8 cellular contexts compared by ENCODE assay signal in the genomic region with DNA sequence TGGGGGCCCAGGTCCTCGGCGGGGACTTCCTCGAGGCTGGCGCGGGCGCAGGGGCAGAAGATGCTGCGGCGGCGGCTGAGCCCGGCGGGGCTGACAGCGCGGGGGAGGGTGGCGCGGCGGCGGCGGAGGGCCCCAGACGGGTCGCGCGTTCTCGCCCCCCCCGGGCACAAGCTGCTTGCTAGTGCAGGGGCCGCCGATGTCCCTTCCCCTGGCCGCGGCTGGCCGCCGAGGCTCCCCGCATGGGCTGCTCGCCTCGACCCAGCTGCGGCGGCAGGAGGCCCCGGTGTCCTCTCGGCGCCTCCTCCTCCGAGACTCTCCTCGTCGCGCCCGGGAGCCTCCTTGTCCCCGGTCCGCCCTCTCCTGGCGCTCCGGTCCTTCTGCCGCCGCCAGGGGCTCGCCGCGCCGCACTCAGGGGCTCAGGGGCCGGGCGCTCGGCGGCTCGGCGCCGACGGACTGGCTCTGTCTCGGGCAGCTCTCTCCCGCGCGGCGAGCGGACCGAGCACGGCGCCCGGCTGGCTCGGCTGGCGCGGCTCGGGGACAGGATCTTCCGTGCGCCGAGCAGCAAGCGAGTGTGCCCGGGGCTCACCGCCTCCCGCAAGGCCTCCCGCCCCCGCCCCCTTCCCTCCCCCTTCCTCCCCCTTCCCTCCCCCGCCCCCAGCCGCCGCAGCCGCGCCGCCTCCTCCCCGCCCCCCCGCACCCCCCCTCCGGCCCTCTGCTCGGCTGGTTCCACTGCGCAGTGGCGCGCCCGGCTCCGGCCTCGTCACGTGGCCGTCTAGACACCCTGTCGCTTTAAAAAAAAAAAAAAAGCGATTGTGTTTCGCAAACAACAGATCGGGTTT. TPM values are rescaled to one million over a fixed set of nuclear protein-coding genes. Genes with fewer than 3 reads are reported as not detected.
A peak's percentile ranks its signal among the peaks of the same experiment; 100 is the strongest.
DNase-seq lines count a peak whose midpoint lies in the region; ATAC-seq, FAIRE-seq and TF ChIP-seq lines count a peak whose summit lies in the region.

No MANE protein-coding gene starts in this region.

- DNase-seq in GM10248 (ENCODE audit: extremely low spot score) (peak; percentile 87), HEK293T (ENCODE audit: extremely low spot score) (peak; percentile 65), NB4 (ENCODE audit: low read depth) (peak; percentile 90), SKM-1 (lab: John Stamatoyannopoulos, UW; ENCODE audit: unreplicated experiment) (peak; percentile 69), Right ventricle myocardium inferior (ENCODE audit: missing footprints) (peak; percentile 96), pancreas (peak; percentile 88 to 94 (median 90)), upper lobe of right lung (peak; percentile 95)
- DNase-seq in activated naive CD8-positive, alpha-beta T cell treated with anti-CD3 and anti-CD28 coated beads, Interleukin-2, amount 10 ng/mL, durations not matched to agents 7 days and 5 days, result peak; percentile 81

- intact Hi-C loops in Right ventricle myocardium inferior (cut with DNase I) (loop anchor here (2.0 to 5.0 kb wide), 4 partner anchors 23 to 271 kb away; no protein-coding TSS in a partner anchor), pancreas (cut with DNase I) (no loop called here), upper lobe of right lung (cut with DNase I) (no loop called here)

- POLR2A ChIA-PET in GM10248 (lab: Yijun Ruan, JAX) (interaction anchor here (0.6 to 1.5 kb wide), 7 partner anchors 14 to 575 kb away, joined by 3 to 5 read pairs (median 4); a partner anchor contains a TSS), HEK293T (lab: Yijun Ruan, JAX) (interaction anchor here (0.8 to 2.5 kb wide), 12 partner anchors 10 to 256 kb away, joined by 3 to 27 read pairs (median 6); no protein-coding TSS in a partner anchor)
- POLR2A ChIA-PET in activated naive CD8-positive, alpha-beta T cell treated with anti-CD3 and anti-CD28 coated beads, Interleukin-2, amount 10 ng/mL, durations not matched to agents 7 days and 5 days (lab: Charles Lee), result interaction anchor here (0.6 to 5.1 kb wide), 20 partner anchors 11 to 181 kb away, joined by 3 to 35 read pairs (median 3); no protein-coding TSS in a partner anchor

- H3K27me3 ChIP-seq in pancreas (no peaks in the 10 kb centered on the region), upper lobe of right lung (no peaks in the 10 kb centered on the region)

- no peaks in the 10 kb centered on the region for H3K9me3 ChIP-seq in pancreas
- no peaks in the 10 kb centered on the region for H3K9me3 ChIP-seq in upper lobe of right lung

- peaks cover 4 to 19% (median 6%) of the 10 kb centered on the region in 3 donors for H3K4me1 ChIP-seq in pancreas
- H3K4me1 ChIP-seq in upper lobe of right lung, result peaks cover 50% of the 10 kb centered on the region

- CTCF ChIA-PET in GM10248 (lab: Yijun Ruan, JAX) (interaction anchor here (0.8 to 2.1 kb wide), 5 partner anchors 19 to 173 kb away, joined by 3 to 9 read pairs (median 5); no protein-coding TSS in a partner anchor), HEK293T (lab: Yijun Ruan, JAX) (interaction anchor here (0.6 kb wide), 1 partner anchor 11 kb away, joined by 4 read pairs; no protein-coding TSS in a partner anchor)

- no peak for FAIRE-seq in pancreas (lab: Jason Lieb, UNC)

- peaks cover 22% of the 10 kb centered on the region for H3K36me3 Mint-ChIP-seq in activated naive CD8-positive, alpha-beta T cell treated with anti-CD3 and anti-CD28 coated beads, Interleukin-2, amount 10 ng/mL, durations not matched to agents 7 days and 5 days

- peak overlapping the region; percentile 57 for H3K4me3 ChIP-seq in NB4 (ENCODE audit: low read depth, low read length)
- H3K4me3 ChIP-seq in pancreas, result peak overlapping the region; percentile 83 to 95 (median 88)
- H3K4me3 ChIP-seq in upper lobe of right lung, result peak overlapping the region; percentile 83

- H3K27me3 Mint-ChIP-seq in activated naive CD8-positive, alpha-beta T cell treated with anti-CD3 and anti-CD28 coated beads, Interleukin-2, amount 10 ng/mL, durations not matched to agents 7 days and 5 days, result peaks cover 8% of the 10 kb centered on the region

- peak; percentile 51 for ATAC-seq in activated naive CD8-positive, alpha-beta T cell treated with anti-CD3 and anti-CD28 coated beads, Interleukin-2, amount 10 ng/mL, durations not matched to agents 7 days and 5 days (ENCODE audit: low read depth)
- ATAC-seq in Right ventricle myocardium inferior (peak; percentile 81), pancreas (peak; percentile 67 to 81 (median 76)), upper lobe of right lung (peak; percentile 73)

- peaks cover 20% of the 10 kb centered on the region for H3K4me1 Mint-ChIP-seq in activated naive CD8-positive, alpha-beta T cell treated with anti-CD3 and anti-CD28 coated beads, Interleukin-2, amount 10 ng/mL, durations not matched to agents 7 days and 5 days

- TF ChIP-seq CTCF in GM10248 (IDR thresholded peaks at IDR 0.05; ENCODE audit: control extremely low read depth, extremely low read depth, low read depth, missing control alignments) (peak; percentile 21), NB4 (IDR thresholded peaks at IDR 0.05; ENCODE audit: low read depth, low read length) (no peak), pancreas (IDR thresholded peaks at IDR 0.05) (peak in 1 of 4 donors; percentile 10), upper lobe of right lung (IDR thresholded peaks at IDR 0.05) (no peak)

- peak overlapping the region; percentile 97 for H3K4me3 Mint-ChIP-seq in activated naive CD8-positive, alpha-beta T cell treated with anti-CD3 and anti-CD28 coated beads, Interleukin-2, amount 10 ng/mL, durations not matched to agents 7 days and 5 days

- no peaks in the 10 kb centered on the region for H3K9me3 Mint-ChIP-seq in activated naive CD8-positive, alpha-beta T cell treated with anti-CD3 and anti-CD28 coated beads, Interleukin-2, amount 10 ng/mL, durations not matched to agents 7 days and 5 days

- H3K27ac ChIP-seq in pancreas, result peak overlapping the region; percentile 99 to 100 (median 99)
- H3K27ac ChIP-seq in upper lobe of right lung, result peak overlapping the region; percentile 97

- H3K27ac Mint-ChIP-seq in activated naive CD8-positive, alpha-beta T cell treated with anti-CD3 and anti-CD28 coated beads, Interleukin-2, amount 10 ng/mL, durations not matched to agents 7 days and 5 days, result peak overlapping the region; percentile 84

- H3K36me3 ChIP-seq in pancreas (no peaks in the 10 kb centered on the region), upper lobe of right lung (peaks cover 5% of the 10 kb centered on the region)

- 0 to 1% methylated on average over 53 to 97 of the region's 106 CpGs for WGBS in pancreas, 2 donors

- TF ChIP-seq POLR2A in NB4 (IDR thresholded peaks at IDR 0.05; ENCODE audit: extremely low read depth, insufficient read length), result peak; percentile 34

TF ChIP-seq in HEK293T, 16 proteins besides CTCF, POLR2A, EP300 and RAD21:
- no peak for TF ChIP-seq ARNT (IDR thresholded peaks at IDR 0.05)
- TF ChIP-seq HDGF (IDR thresholded peaks at IDR 0.05; ENCODE audit: borderline replicate concordance), result no peak
- no peak for TF ChIP-seq FOXM1 (IDR thresholded peaks at IDR 0.05; ENCODE audit: borderline replicate concordance)
- TF ChIP-seq NFRKB (IDR thresholded peaks at IDR 0.05), result no peak
- TF ChIP-seq CTBP1 (IDR thresholded peaks at IDR 0.05; ENCODE audit: borderline replicate concordance), result no peak
- TF ChIP-seq, protein P1, sequence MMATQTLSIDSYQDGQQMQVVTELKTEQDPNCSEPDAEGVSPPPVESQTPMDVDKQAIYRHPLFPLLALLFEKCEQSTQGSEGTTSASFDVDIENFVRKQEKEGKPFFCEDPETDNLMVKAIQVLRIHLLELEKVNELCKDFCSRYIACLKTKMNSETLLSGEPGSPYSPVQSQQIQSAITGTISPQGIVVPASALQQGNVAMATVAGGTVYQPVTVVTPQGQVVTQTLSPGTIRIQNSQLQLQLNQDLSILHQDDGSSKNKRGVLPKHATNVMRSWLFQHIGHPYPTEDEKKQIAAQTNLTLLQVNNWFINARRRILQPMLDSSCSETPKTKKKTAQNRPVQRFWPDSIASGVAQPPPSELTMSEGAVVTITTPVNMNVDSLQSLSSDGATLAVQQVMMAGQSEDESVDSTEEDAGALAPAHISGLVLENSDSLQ (IDR thresholded peaks at IDR 0.05), result no peak
- TF ChIP-seq L3MBTL2 (conservative IDR thresholded peaks at IDR 0.05), result no peak
- no peak for TF ChIP-seq SUZ12 (IDR thresholded peaks at IDR 0.05)
- TF ChIP-seq SP1 (IDR thresholded peaks at IDR 0.05), result no peak
- no peak for TF ChIP-seq LEF1 (IDR thresholded peaks at IDR 0.05; ENCODE audit: borderline replicate concordance)
- no peak for TF ChIP-seq FOXA1 (IDR thresholded peaks at IDR 0.05)
- no peak; the same call in none of the 2 replicates for TF ChIP-seq ZNF384 (IDR thresholded peaks at IDR 0.05)
- no peak for TF ChIP-seq ELF4 (IDR thresholded peaks at IDR 0.05)
- TF ChIP-seq BHLHE40 (IDR thresholded peaks at IDR 0.05; ENCODE audit: borderline replicate concordance), result no peak
- no peak for TF ChIP-seq FOXK2 (IDR thresholded peaks at IDR 0.05)
- TF ChIP-seq TARDBP (IDR thresholded peaks at IDR 0.05), result no peak

RNA-seq across cellular contexts. Expression of a gene that starts 0.9 kb away (rescaled TPM):
- total RNA-seq in activated naive CD8-positive, alpha-beta T cell treated with anti-CD3 and anti-CD28 coated beads, Interleukin-2, amount 10 ng/mL, durations not matched to agents 7 days and 5 days, result 10 to 100 TPM; 26.8 to 30.1 TPM
- total RNA-seq in Right ventricle myocardium inferior (12.0 TPM), pancreas (10 to 100 TPM in 2 of 6 donors, 1 to 10 TPM in 4; 5.3 to 22.4 (median 6.8) TPM), upper lobe of right lung (68.9 TPM)
- 1 to 10 TPM; 4.2 to 8.2 TPM for polyA plus RNA-seq in pancreas

Comparison
In these comparisons a context has a peak if more than half of its experiments do, and no peak if none do; other contexts are left out.
1. Peak in every context shown above with its lines: DNase-seq, ATAC-seq, H3K4me3 ChIP-seq and H3K27ac ChIP-seq.